In genomic region chr14:91573894-91574837, GRCh38 we compare ENCODE assay signal across 8 cellular contexts.
DNase-seq lines count a peak whose midpoint lies in the region; ATAC-seq lines count a peak whose summit lies in the region.

No MANE protein-coding gene starts in this region.

- intact Hi-C loops in left colon (cut with DNase I, micrococcal nuclease): no loop called here

- H3K27ac ChIP-seq in caudate nucleus (ENCODE audit: low read depth, low read length): peak overlapping the region; percentile 33

- DNase-seq in NCI-H1417 treated with DMSO at 0.1 percent for 48 hours (lab: John Stamatoyannopoulos, UW) (peak; percentile 31), caudate nucleus (lab: John Stamatoyannopoulos, UW) (peak in 46 of 61 donors; percentile 10 to 87 (median 54)), left colon (peak; percentile 58 to 66), NK-92 (lab: John Stamatoyannopoulos, UW; ENCODE audit: unreplicated experiment) (no peak), GDM1 (lab: John Stamatoyannopoulos, UW) (no peak)
- DNase-seq in activated CD4-positive, alpha-beta T cell treated with anti-CD3 and anti-CD28 coated beads for 1 hour: peak; percentile 72
- DNase-seq in stimulated activated CD4-positive, alpha-beta T cell treated with anti-CD3 and anti-CD28 coated beads, Interleukin-1b, Interleukin-23, amount 100 ng/mL, for 24 hours (ENCODE audit: low read depth in 4 of 4, low spot score in 1 of 4): peak; percentile 60 to 93 (median 77)

- ATAC-seq in GM19463 (IDR thresholded peaks at IDR 0.05; ENCODE audit: unreplicated experiment): peak; percentile 79
- peak; percentile 83 for ATAC-seq in left colon

Comparison
In these comparisons a context has a peak if more than half of its experiments do, and no peak if none do; other contexts are left out.
1. DNase-seq: peak in NCI-H1417 treated with DMSO at 0.1 percent for 48 hours (single experiment), activated CD4-positive, alpha-beta T cell treated with anti-CD3 and anti-CD28 coated beads for 1 hour (single experiment), caudate nucleus (46 of 61), left colon (2 of 2) and stimulated activated CD4-positive, alpha-beta T cell treated with anti-CD3 and anti-CD28 coated beads, Interleukin-1b, Interleukin-23, amount 100 ng/mL, for 24 hours (4 of 4); none in NK-92 (single experiment) and GDM1 (single experiment).